13 cellular contexts compared by ENCODE assay signal in the genomic region with DNA sequence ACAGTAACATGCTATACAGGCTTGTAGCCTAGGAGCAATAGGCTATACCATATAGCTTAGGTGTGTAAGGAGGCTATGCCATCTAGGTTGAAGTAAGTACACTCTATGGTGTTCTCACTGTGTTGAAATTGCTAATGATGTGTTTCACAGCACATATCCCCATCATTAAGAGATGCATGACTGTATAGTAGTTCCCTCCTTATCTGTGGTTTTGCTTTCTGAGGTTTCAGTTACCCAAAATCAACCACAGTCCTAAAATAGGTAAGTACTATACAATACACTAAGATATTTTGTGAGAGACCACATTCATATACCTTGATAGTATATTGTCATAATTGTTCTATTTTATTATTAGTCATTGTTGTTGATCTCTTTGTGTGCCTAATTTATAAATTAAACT. TPM values are rescaled to one million over a fixed set of nuclear protein-coding genes. Genes with fewer than 3 reads are reported as not detected.
DNase-seq lines count a peak whose midpoint lies in the region; ATAC-seq and TF ChIP-seq lines count a peak whose summit lies in the region.
"Had no signal": no experiment of that assay in that cellular context is flagged by ENCODE, and none has a peak within 500 bp of the region (broad histone marks: within the 10 kb centered on the region; RNA-seq: fewer than 3 reads in every experiment).

No MANE protein-coding gene starts in this region.

- no peak for TF ChIP-seq CTCF in KMS-11 (conservative IDR thresholded peaks at IDR 0.05; ENCODE audit: low read depth, low read length)

- H3K4me2 ChIP-seq in KMS-11 = peak overlapping the region; percentile 40
- H3K4me2 ChIP-seq: GM23338 had no signal

- no peak overlapping the region for H3K4me3 ChIP-seq in KMS-11 (IDR thresholded peaks at IDR 0.05; ENCODE audit: insufficient read depth, low read depth, low read length)
- H3K4me3 ChIP-seq in CD8-positive, alpha-beta memory T cell (ENCODE audit: low read length) = no peak overlapping the region
- H3K4me3 ChIP-seq: GM23338, sigmoid colon, SK-N-MC had no signal

- DNase-seq in NCI-H2081 (lab: John Stamatoyannopoulos, UW) (no peak), NCI-H446 (lab: John Stamatoyannopoulos, UW) (no peak), amniotic stem cell (lab: John Stamatoyannopoulos, UW) (no peak)
- DNase-seq in CD8-positive, alpha-beta memory T cell = no peak
- DNase-seq: activated CD4-positive, CD25-positive, alpha-beta regulatory T cell treated with anti-CD3 and anti-CD28 coated beads, Interleukin-2, amount 50 U/mL, for 72 hours; NCI-H510A treated with DMSO at 0.1 percent for 48 hours; sigmoid colon had no signal

- ATAC-seq in GM18505 (IDR thresholded peaks at IDR 0.05; ENCODE audit: unreplicated experiment) (peak; percentile 97), GM21360 (IDR thresholded peaks at IDR 0.05; ENCODE audit: unreplicated experiment) (peak; percentile 97), HG02970 (IDR thresholded peaks at IDR 0.05; ENCODE audit: low FRiP score, unreplicated experiment) (peak; percentile 82)
- ATAC-seq: GM23338 had no signal

- H2AFZ ChIP-seq in KMS-11 (ENCODE audit: low read depth) = no peak overlapping the region
- H2AFZ ChIP-seq: GM23338 had no signal

- H3K9me3 ChIP-seq in CD8-positive, alpha-beta memory T cell (ENCODE audit: low read length) = no peaks in the 10 kb centered on the region
- H3K9me3 ChIP-seq: sigmoid colon had no signal

- TF ChIP-seq POLR2A in GM18505 (IDR thresholded peaks at IDR 0.05; ENCODE audit: borderline replicate concordance, extremely low read depth, insufficient read depth, insufficient read length) = no peak

- no peak overlapping the region for H3K27ac ChIP-seq in KMS-11
- H3K27ac ChIP-seq in CD8-positive, alpha-beta memory T cell (ENCODE audit: low read depth, low read length) = no peak overlapping the region
- H3K27ac ChIP-seq: sigmoid colon, SK-N-MC had no signal

- no peaks in the 10 kb centered on the region for H3K79me2 ChIP-seq in KMS-11 (ENCODE audit: insufficient read depth, low read depth)

- H3K4me3 Mint-ChIP-seq in CD8-positive, alpha-beta memory T cell = no peak overlapping the region
- H3K4me3 Mint-ChIP-seq: GM23338 had no signal

- peaks cover 55% of the 10 kb centered on the region for H3K4me1 ChIP-seq in KMS-11 (ENCODE audit: low read depth, poor library complexity, severe bottlenecking)
- H3K4me1 ChIP-seq in CD8-positive, alpha-beta memory T cell (ENCODE audit: insufficient read depth, low read length) = no peaks in the 10 kb centered on the region
- H3K4me1 ChIP-seq: sigmoid colon had no signal

- no peaks in the 10 kb centered on the region for H3K9me3 Mint-ChIP-seq in CD8-positive, alpha-beta memory T cell
- H3K9me3 Mint-ChIP-seq: GM23338 had no signal

- no peaks in the 10 kb centered on the region for H3K27me3 ChIP-seq in KMS-11 (ENCODE audit: insufficient read depth, low read depth)
- no peaks in the 10 kb centered on the region for H3K27me3 ChIP-seq in CD8-positive, alpha-beta memory T cell (ENCODE audit: insufficient read depth, low read length, poor library complexity, severe bottlenecking)
- H3K27me3 ChIP-seq: sigmoid colon had no signal

- CTCF ChIA-PET in CD8-positive, alpha-beta memory T cell (lab: Charles Lee) = no interaction called here

- no peak overlapping the region for H3K9ac ChIP-seq in KMS-11

- POLR2A ChIA-PET in CD8-positive, alpha-beta memory T cell (lab: Charles Lee) = no interaction called here

- H3K27me3 Mint-ChIP-seq in CD8-positive, alpha-beta memory T cell = no peaks in the 10 kb centered on the region

- H4K20me1 ChIP-seq in KMS-11 (ENCODE audit: insufficient read depth) = no peaks in the 10 kb centered on the region

- H3K4me1 Mint-ChIP-seq in CD8-positive, alpha-beta memory T cell = no peaks in the 10 kb centered on the region

- H3K27ac Mint-ChIP-seq in CD8-positive, alpha-beta memory T cell = no peak overlapping the region
- H3K27ac Mint-ChIP-seq: GM23338 had no signal

- H3K36me3 ChIP-seq in KMS-11 (ENCODE audit: insufficient read depth) = no peaks in the 10 kb centered on the region
- H3K36me3 ChIP-seq in CD8-positive, alpha-beta memory T cell (ENCODE audit: insufficient read depth, low read length) = no peaks in the 10 kb centered on the region
- H3K36me3 ChIP-seq: sigmoid colon had no signal

- H3K36me3 Mint-ChIP-seq in CD8-positive, alpha-beta memory T cell = no peaks in the 10 kb centered on the region

RNA-seq across cellular contexts. Expression of a gene that starts 12.7 kb away (rescaled TPM):
- under 1 TPM; 0.02 to 0.04 TPM for total RNA-seq in CD8-positive, alpha-beta memory T cell
- not detected for polyA plus RNA-seq in CD8-positive, alpha-beta memory T cell
